Comparison of ENCODE assay signal across 32 cellular contexts in genomic region chr3:99949956-99950670, GRCh38.
A peak's percentile ranks its signal among the peaks of the same experiment; 100 is the strongest.
DNase-seq lines count a peak whose midpoint lies in the region; ATAC-seq, FAIRE-seq and TF ChIP-seq lines count a peak whose summit lies in the region.
"Had no signal": no experiment of that assay in that cellular context is flagged by ENCODE, and none has a peak within 500 bp of the region (broad histone marks: within the 10 kb centered on the region; RNA-seq: fewer than 3 reads in every experiment).

No MANE protein-coding gene starts in this region.

- H3K9me3 ChIP-seq in trophoblast cell (ENCODE audit: insufficient read depth, low read depth, low read length): no peaks in the 10 kb centered on the region
- H3K9me3 ChIP-seq: upper lobe of left lung had no signal

- WGBS in trophoblast cell (ENCODE audit: extremely low coverage, insufficient coverage, insufficient read length): no CpG with 5 or more reads among the region's 5 CpGs

- peak; percentile 94 for FAIRE-seq in RCC 7860 (lab: Jason Lieb, UNC)
- FAIRE-seq: keratinocyte had no signal

- no peaks in the 10 kb centered on the region for H3K36me3 Mint-ChIP-seq in mesothelial cell of epicardium
- H3K36me3 Mint-ChIP-seq in stimulated activated memory B cell treated with anti-CD40 and anti-IgM and Interleukin-4, amounts not matched to agents 10 μg/mL and 1 μg/mL and 100 μg/mL, for 72 hours: peaks cover 9% of the 10 kb centered on the region
- H3K36me3 Mint-ChIP-seq: CD14-positive monocyte; naive thymus-derived CD8-positive, alpha-beta T cell; WTC11 had no signal

- H3K4me1 Mint-ChIP-seq in mesothelial cell of epicardium: peaks cover 36% of the 10 kb centered on the region
- peaks cover 12% of the 10 kb centered on the region for H3K4me1 Mint-ChIP-seq in stimulated activated memory B cell treated with anti-CD40 and anti-IgM and Interleukin-4, amounts not matched to agents 10 μg/mL and 1 μg/mL and 100 μg/mL, for 72 hours
- H3K4me1 Mint-ChIP-seq: CD14-positive monocyte had no signal

- peaks cover 0 to 2% of the 10 kb centered on the region in 2 experiments for H3K4me1 ChIP-seq in trophoblast cell (ENCODE audit: control insufficient read depth in 1 of 2, insufficient read depth in 2 of 2, low read length in 2 of 2)

- H3K4ac ChIP-seq in trophoblast cell (ENCODE audit: low read depth, low read length): no peak overlapping the region

- no peak overlapping the region for H3K4me3 Mint-ChIP-seq in mesothelial cell of epicardium
- H3K4me3 Mint-ChIP-seq in stimulated activated memory B cell treated with anti-CD40 and anti-IgM and Interleukin-4, amounts not matched to agents 10 μg/mL and 1 μg/mL and 100 μg/mL, for 72 hours: no peak overlapping the region
- H3K4me3 Mint-ChIP-seq: activated CD4-positive, alpha-beta T cell treated with anti-CD3 and anti-CD28 coated beads, Interleukin-2, amount 10 ng/mL, durations not matched to agents 24 days and 14 days; activated naive CD8-positive, alpha-beta T cell treated with anti-CD3 and anti-CD28 coated beads, Interleukin-2, amount 10 ng/mL, durations not matched to agents 7 days and 5 days; CD14-positive monocyte; naive thymus-derived CD8-positive, alpha-beta T cell; T-cell; WTC11 had no signal

- H3K27ac ChIP-seq in trophoblast cell (ENCODE audit: low read depth, low read length): no peak overlapping the region
- H3K27ac ChIP-seq: cardiac muscle cell, upper lobe of left lung had no signal

- no peak overlapping the region for H3K23ac ChIP-seq in trophoblast cell (ENCODE audit: low read length)

- H4K91ac ChIP-seq in trophoblast cell (ENCODE audit: low read depth, low read length): no peak overlapping the region

- H2AFZ ChIP-seq in trophoblast cell (ENCODE audit: insufficient read depth, low read length, poor library complexity): no peak overlapping the region

- H3K79me1 ChIP-seq in trophoblast cell (ENCODE audit: low read length): no peaks in the 10 kb centered on the region

- in situ Hi-C loops in Caki2 (cut with HindIII; ENCODE audit: low pct_unique_long_range_greater_than_20kb, low sequenced_read_pairs): no loop called here

- no peak overlapping the region for H3K18ac ChIP-seq in trophoblast cell (ENCODE audit: low read length)

- ATAC-seq in stimulated activated memory B cell treated with anti-CD40 and anti-IgM and Interleukin-4, amounts not matched to agents 10 μg/mL and 1 μg/mL and 100 μg/mL, for 72 hours: no peak
- no peak for ATAC-seq in GM18873 (IDR thresholded peaks at IDR 0.05; ENCODE audit: low FRiP score, unreplicated experiment)
- no peak for ATAC-seq in HG03521 (IDR thresholded peaks at IDR 0.05; ENCODE audit: unreplicated experiment)
- ATAC-seq: naive thymus-derived CD8-positive, alpha-beta T cell; T-cell; WTC11 had no signal

- H4K8ac ChIP-seq in trophoblast cell (ENCODE audit: low read depth, low read length): no peak overlapping the region

- H2BK120ac ChIP-seq in trophoblast cell (ENCODE audit: insufficient read depth, low read length, poor library complexity): no peak overlapping the region

- H3K27me3 ChIP-seq in trophoblast cell (ENCODE audit: insufficient read depth, low read length): no peaks in the 10 kb centered on the region
- H3K27me3 ChIP-seq: upper lobe of left lung had no signal

- H2BK12ac ChIP-seq in trophoblast cell (ENCODE audit: low read length): no peak overlapping the region

- no peak overlapping the region for H3K4me3 ChIP-seq in trophoblast cell (ENCODE audit: low read depth, low read length)
- H3K4me3 ChIP-seq: cardiac muscle cell, coronary artery, upper lobe of left lung had no signal

- no peaks in the 10 kb centered on the region for H3K36me3 ChIP-seq in trophoblast cell (ENCODE audit: control insufficient read depth in 1 of 2, insufficient read depth in 2 of 2, low read length in 2 of 2)
- H3K36me3 ChIP-seq: cardiac muscle cell, upper lobe of left lung had no signal

- no peaks in the 10 kb centered on the region for H3K9me3 Mint-ChIP-seq in mesothelial cell of epicardium
- no peaks in the 10 kb centered on the region for H3K9me3 Mint-ChIP-seq in stimulated activated memory B cell treated with anti-CD40 and anti-IgM and Interleukin-4, amounts not matched to agents 10 μg/mL and 1 μg/mL and 100 μg/mL, for 72 hours
- H3K9me3 Mint-ChIP-seq: activated CD4-positive, alpha-beta T cell treated with anti-CD3 and anti-CD28 coated beads, Interleukin-2, amount 10 ng/mL, durations not matched to agents 24 days and 14 days; activated naive CD8-positive, alpha-beta T cell treated with anti-CD3 and anti-CD28 coated beads, Interleukin-2, amount 10 ng/mL, durations not matched to agents 7 days and 5 days; CD14-positive monocyte; naive thymus-derived CD8-positive, alpha-beta T cell; T-cell; WTC11 had no signal

- H4K12ac ChIP-seq in trophoblast cell (ENCODE audit: low read depth, low read length): no peak overlapping the region

- peak; percentile 15 for DNase-seq in Caki2 (ENCODE audit: low read depth)
- DNase-seq in RCC 7860 (ENCODE audit: low spot score): peak; percentile 71
- no peak for DNase-seq in mesothelial cell of epicardium (ENCODE audit: low spot score in 2 of 2, unreplicated experiment in 2 of 2)
- DNase-seq in trophoblast cell: no peak
- no peak for DNase-seq in HEK293T (ENCODE audit: extremely low spot score)
- DNase-seq: activated CD4-positive, alpha-beta T cell treated with anti-CD3 and anti-CD28 coated beads, Interleukin-2, amount 10 ng/mL, durations not matched to agents 24 days and 14 days; activated effector memory CD4-positive, alpha-beta T cell treated with Interleukin-2 at 50 U/mL for 16 hours; activated naive CD8-positive, alpha-beta T cell treated with anti-CD3 and anti-CD28 coated beads, Interleukin-2, amount 10 ng/mL, durations not matched to agents 7 days and 5 days; aorta; DMS79 treated with DMSO at 0.1 percent for 48 hours; effector CD8-positive, alpha-beta T cell; GDM1; glutamatergic neuron; GOT3; naive thymus-derived CD8-positive, alpha-beta T cell; NCI-H1105 treated with DMSO at 0.1 percent for 48 hours; NCI-H187 treated with DMSO at 0.1 percent for 48 hours; NCI-H2171 treated with DMSO at 0.1 percent for 48 hours; NCI-H510A; occipital lobe; stimulated activated CD4-positive, alpha-beta T cell treated with anti-CD3 and anti-CD28 coated beads, Interleukin-2, amount 100 ng/mL, for 24 hours; stimulated activated CD8-positive, alpha-beta memory T cell treated with anti-CD3 and anti-CD28 coated beads, Interleukin-4, amount 100 ng/mL, for 48 hours; T-cell; upper lobe of left lung had no signal

- POLR2A ChIA-PET in HEK293T (lab: Yijun Ruan, JAX): no interaction called here

- no peaks in the 10 kb centered on the region for H3K27me3 Mint-ChIP-seq in mesothelial cell of epicardium (ENCODE audit: low read depth)
- H3K27me3 Mint-ChIP-seq in stimulated activated memory B cell treated with anti-CD40 and anti-IgM and Interleukin-4, amounts not matched to agents 10 μg/mL and 1 μg/mL and 100 μg/mL, for 72 hours: no peaks in the 10 kb centered on the region
- H3K27me3 Mint-ChIP-seq: activated CD4-positive, alpha-beta T cell treated with anti-CD3 and anti-CD28 coated beads, Interleukin-2, amount 10 ng/mL, durations not matched to agents 24 days and 14 days; activated naive CD8-positive, alpha-beta T cell treated with anti-CD3 and anti-CD28 coated beads, Interleukin-2, amount 10 ng/mL, durations not matched to agents 7 days and 5 days; naive thymus-derived CD8-positive, alpha-beta T cell; T-cell had no signal

- no peak overlapping the region for H3K4me2 ChIP-seq in trophoblast cell (ENCODE audit: low read length)

- H3K9ac ChIP-seq in trophoblast cell (ENCODE audit: low read length): no peak overlapping the region

- no peaks in the 10 kb centered on the region for H3K79me2 ChIP-seq in trophoblast cell (ENCODE audit: control insufficient read depth, insufficient read depth, low read length, poor library complexity)

- CTCF ChIA-PET in HEK293T (lab: Yijun Ruan, JAX): no interaction called here

- TF ChIP-seq CTCF in mesothelial cell of epicardium (IDR thresholded peaks at IDR 0.05; ENCODE audit: unreplicated experiment): no peak

- no peak overlapping the region for H2AK5ac ChIP-seq in trophoblast cell (ENCODE audit: low read length)

- no peak overlapping the region for H2BK5ac ChIP-seq in trophoblast cell (ENCODE audit: low read depth, low read length, poor library complexity)

- H3K27ac Mint-ChIP-seq in mesothelial cell of epicardium: peak overlapping the region; percentile 18
- peak overlapping the region; percentile 19 for H3K27ac Mint-ChIP-seq in stimulated activated memory B cell treated with anti-CD40 and anti-IgM and Interleukin-4, amounts not matched to agents 10 μg/mL and 1 μg/mL and 100 μg/mL, for 72 hours
- H3K27ac Mint-ChIP-seq: activated CD4-positive, alpha-beta T cell treated with anti-CD3 and anti-CD28 coated beads, Interleukin-2, amount 10 ng/mL, durations not matched to agents 24 days and 14 days; activated naive CD8-positive, alpha-beta T cell treated with anti-CD3 and anti-CD28 coated beads, Interleukin-2, amount 10 ng/mL, durations not matched to agents 7 days and 5 days; CD14-positive monocyte; T-cell; WTC11 had no signal

- no peak overlapping the region for H3K14ac ChIP-seq in trophoblast cell (ENCODE audit: low read length)

TF ChIP-seq in HEK293T, 16 proteins besides CTCF, POLR2A, EP300 and RAD21 (continues in another document):
- TF ChIP-seq BHLHE40 (IDR thresholded peaks at IDR 0.05; ENCODE audit: borderline replicate concordance): no peak
- TF ChIP-seq LEF1 (IDR thresholded peaks at IDR 0.05; ENCODE audit: borderline replicate concordance): no peak
- TF ChIP-seq, protein P1, sequence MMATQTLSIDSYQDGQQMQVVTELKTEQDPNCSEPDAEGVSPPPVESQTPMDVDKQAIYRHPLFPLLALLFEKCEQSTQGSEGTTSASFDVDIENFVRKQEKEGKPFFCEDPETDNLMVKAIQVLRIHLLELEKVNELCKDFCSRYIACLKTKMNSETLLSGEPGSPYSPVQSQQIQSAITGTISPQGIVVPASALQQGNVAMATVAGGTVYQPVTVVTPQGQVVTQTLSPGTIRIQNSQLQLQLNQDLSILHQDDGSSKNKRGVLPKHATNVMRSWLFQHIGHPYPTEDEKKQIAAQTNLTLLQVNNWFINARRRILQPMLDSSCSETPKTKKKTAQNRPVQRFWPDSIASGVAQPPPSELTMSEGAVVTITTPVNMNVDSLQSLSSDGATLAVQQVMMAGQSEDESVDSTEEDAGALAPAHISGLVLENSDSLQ (IDR thresholded peaks at IDR 0.05): no peak
- TF ChIP-seq TARDBP (IDR thresholded peaks at IDR 0.05): no peak
- TF ChIP-seq ELF4 (IDR thresholded peaks at IDR 0.05): no peak
- TF ChIP-seq CTBP1 (IDR thresholded peaks at IDR 0.05; ENCODE audit: borderline replicate concordance): no peak
- no peak for TF ChIP-seq FOXM1 (IDR thresholded peaks at IDR 0.05; ENCODE audit: borderline replicate concordance)
- TF ChIP-seq ZNF384 (IDR thresholded peaks at IDR 0.05): no peak
- TF ChIP-seq NFRKB (IDR thresholded peaks at IDR 0.05): no peak
- TF ChIP-seq FOXK2 (IDR thresholded peaks at IDR 0.05): no peak
- no peak for TF ChIP-seq L3MBTL2 (conservative IDR thresholded peaks at IDR 0.05)
- TF ChIP-seq FOXA1 (IDR thresholded peaks at IDR 0.05): no peak
- no peak for TF ChIP-seq ARNT (IDR thresholded peaks at IDR 0.05)
- TF ChIP-seq SP1 (IDR thresholded peaks at IDR 0.05): no peak
- no peak for TF ChIP-seq SUZ12 (IDR thresholded peaks at IDR 0.05)

Comparison
In these comparisons a context has a peak if more than half of its experiments do, and no peak if none do; other contexts are left out.
1. DNase-seq: peak in Caki2 (single experiment) and RCC 7860 (single experiment); none in mesothelial cell of epicardium (0 of 2), trophoblast cell (0 of 2) and HEK293T (single experiment).